Comparison of ENCODE assay signal across 20 cellular contexts in the genomic region with DNA sequence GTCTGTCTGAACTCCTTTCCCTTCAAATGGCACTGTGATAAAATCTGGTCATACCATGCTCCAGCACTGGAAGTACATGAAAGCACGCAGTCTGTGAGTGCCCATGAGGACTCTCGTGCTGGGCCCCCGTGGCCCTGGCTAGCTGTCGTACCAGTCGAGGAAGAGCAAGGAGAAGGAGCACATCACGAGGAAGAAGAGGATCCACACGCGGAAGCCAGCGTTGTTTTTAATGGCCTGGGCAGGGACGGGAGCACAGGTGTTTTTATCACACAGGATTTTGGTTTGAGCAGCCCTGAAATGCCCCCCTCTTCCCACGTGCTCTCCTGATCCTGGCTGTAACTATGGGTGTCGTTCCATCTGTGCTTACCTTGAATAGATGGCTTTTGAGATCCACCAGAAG. TPM values are rescaled to one million over a fixed set of nuclear protein-coding genes. Genes with fewer than 3 reads are reported as not detected.
A peak's percentile ranks its signal among the peaks of the same experiment; 100 is the strongest.
DNase-seq lines count a peak whose midpoint lies in the region; ATAC-seq and TF ChIP-seq lines count a peak whose summit lies in the region.
"Had no signal": no experiment of that assay in that cellular context is flagged by ENCODE, and none has a peak within 500 bp of the region (broad histone marks: within the 10 kb centered on the region; RNA-seq: fewer than 3 reads in every experiment).

No MANE protein-coding gene starts in this region.

- intact Hi-C loops in left lung (cut with DNase I) = no loop called here

- H3K27ac ChIP-seq in left lung = no peak overlapping the region

- H3K36me3 Mint-ChIP-seq in activated naive CD8-positive, alpha-beta T cell = peaks cover 11% of the 10 kb centered on the region
- H3K36me3 Mint-ChIP-seq in activated naive CD8-positive, alpha-beta T cell treated with anti-CD3 and anti-CD28 coated beads, Interleukin-2, amount 50 U/mL, for 24 hours (ENCODE audit: low read depth) = peaks cover 31% of the 10 kb centered on the region
- peaks cover 67% of the 10 kb centered on the region for H3K36me3 Mint-ChIP-seq in activated T-helper 17 cell treated with anti-CD3 and anti-CD28 coated beads, Interleukin-2, amount 50 U/mL, for 72 hours (ENCODE audit: low read depth)

- peaks cover 0 to 94% of the 10 kb centered on the region in 2 donors for H3K36me3 ChIP-seq in left lung

- no peak overlapping the region for H3K4me3 Mint-ChIP-seq in activated naive CD8-positive, alpha-beta T cell
- no peak overlapping the region for H3K4me3 Mint-ChIP-seq in activated naive CD8-positive, alpha-beta T cell treated with anti-CD3 and anti-CD28 coated beads, Interleukin-2, amount 50 U/mL, for 24 hours
- H3K4me3 Mint-ChIP-seq in activated T-helper 17 cell treated with anti-CD3 and anti-CD28 coated beads, Interleukin-2, amount 50 U/mL, for 72 hours = peak overlapping the region; percentile 74
- H3K4me3 Mint-ChIP-seq: CD8-positive, alpha-beta memory T cell had no signal

- no peaks in the 10 kb centered on the region for H3K27me3 Mint-ChIP-seq in activated naive CD8-positive, alpha-beta T cell
- H3K27me3 Mint-ChIP-seq in activated naive CD8-positive, alpha-beta T cell treated with anti-CD3 and anti-CD28 coated beads, Interleukin-2, amount 50 U/mL, for 24 hours = no peaks in the 10 kb centered on the region
- no peaks in the 10 kb centered on the region for H3K27me3 Mint-ChIP-seq in activated T-helper 17 cell treated with anti-CD3 and anti-CD28 coated beads, Interleukin-2, amount 50 U/mL, for 72 hours
- H3K27me3 Mint-ChIP-seq: CD8-positive, alpha-beta memory T cell had no signal

- H3K4me1 ChIP-seq in left lung = no peaks in the 10 kb centered on the region

- no peak for TF ChIP-seq CTCF in left lung (IDR thresholded peaks at IDR 0.05)

- no peaks in the 10 kb centered on the region for H3K27me3 ChIP-seq in left lung

- H3K4me1 Mint-ChIP-seq in activated naive CD8-positive, alpha-beta T cell (ENCODE audit: low read depth) = peaks cover 33% of the 10 kb centered on the region
- peaks cover 23% of the 10 kb centered on the region for H3K4me1 Mint-ChIP-seq in activated naive CD8-positive, alpha-beta T cell treated with anti-CD3 and anti-CD28 coated beads, Interleukin-2, amount 50 U/mL, for 24 hours
- peaks cover 32% of the 10 kb centered on the region for H3K4me1 Mint-ChIP-seq in activated T-helper 17 cell treated with anti-CD3 and anti-CD28 coated beads, Interleukin-2, amount 50 U/mL, for 72 hours

- no peak for ATAC-seq in activated naive CD8-positive, alpha-beta T cell treated with anti-CD3 and anti-CD28 coated beads, Interleukin-2, amount 50 U/mL, for 24 hours
- no peak for ATAC-seq in activated T-helper 17 cell treated with anti-CD3 and anti-CD28 coated beads, Interleukin-2, amount 50 U/mL, for 72 hours (replicated peaks)
- ATAC-seq in GM21737 (IDR thresholded peaks at IDR 0.05; ENCODE audit: unreplicated experiment) (no peak), HG02763 (IDR thresholded peaks at IDR 0.05; ENCODE audit: unreplicated experiment) (no peak), left lung (no peak)

- H3K27ac Mint-ChIP-seq in activated naive CD8-positive, alpha-beta T cell = peak overlapping the region; percentile 80
- no peak overlapping the region for H3K27ac Mint-ChIP-seq in activated naive CD8-positive, alpha-beta T cell treated with anti-CD3 and anti-CD28 coated beads, Interleukin-2, amount 50 U/mL, for 24 hours
- H3K27ac Mint-ChIP-seq in activated T-helper 17 cell treated with anti-CD3 and anti-CD28 coated beads, Interleukin-2, amount 50 U/mL, for 72 hours = peak overlapping the region; percentile 93

- H3K4me3 ChIP-seq in left lung = no peak overlapping the region

- H3K9me3 ChIP-seq in left lung = no peaks in the 10 kb centered on the region

- DNase-seq in activated naive CD8-positive, alpha-beta T cell treated with anti-CD3 and anti-CD28 coated beads, Interleukin-2, amount 50 U/mL, for 24 hours = no peak
- peak; percentile 62 for DNase-seq in mesenteric fat pad (ENCODE audit: low spot score)
- DNase-seq in left lung = no peak
- DNase-seq: CD8-positive, alpha-beta memory T cell; DMS 273 treated with DMSO at 0.1 percent for 48 hours; GF-D8; GOT3; KBM-7; MV-4-11; NCI-H1417; NCI-H187 treated with DMSO at 0.1 percent for 48 hours; NCI-H2171; NCI-H446; OCI-M1; SHP77 treated with DMSO at 0.1 percent for 48 hours had no signal

- H3K9me3 Mint-ChIP-seq in activated naive CD8-positive, alpha-beta T cell (ENCODE audit: low read depth) = no peaks in the 10 kb centered on the region
- H3K9me3 Mint-ChIP-seq in activated naive CD8-positive, alpha-beta T cell treated with anti-CD3 and anti-CD28 coated beads, Interleukin-2, amount 50 U/mL, for 24 hours = no peaks in the 10 kb centered on the region
- H3K9me3 Mint-ChIP-seq in activated T-helper 17 cell treated with anti-CD3 and anti-CD28 coated beads, Interleukin-2, amount 50 U/mL, for 72 hours = no peaks in the 10 kb centered on the region

RNA-seq across cellular contexts. Expression of a gene that starts 33.0 kb away (rescaled TPM):
- total RNA-seq in activated T-helper 17 cell treated with anti-CD3 and anti-CD28 coated beads, Interleukin-2, amount 50 U/mL, for 72 hours = 10 to 100 TPM in 1 of 2 donors, 1 to 10 TPM in 1; 7.0 to 12.8 TPM
- 0.16 TPM for total RNA-seq in mesenteric fat pad
- total RNA-seq in left lung = 1 to 10 TPM in 1 of 2 donors, under 1 TPM in 1; 0.86 to 5.5 TPM
- total RNA-seq: RPMI7951 had no signal
